In genomic region chr16:84593825-84594724, GRCh38 we compare ENCODE assay signal across 1 cellular context.
A peak's percentile ranks its signal among the peaks of the same experiment; 100 is the strongest.
TF ChIP-seq lines count a peak whose summit lies in the region.

No MANE protein-coding gene starts in this region.

TF ChIP-seq in K562, 482 proteins besides CTCF, POLR2A, EP300 and RAD21 (continued from another document and continues in another):
- no peak for TF ChIP-seq ZNF184 (CRISPR knock-in tag; IDR thresholded peaks at IDR 0.05)
- TF ChIP-seq ZNF324 (CRISPR knock-in tag; IDR thresholded peaks at IDR 0.05), result 0 out of 2 replicates have a peak, but pooled peaks have one; percentile 33
- peak; percentile 75 for TF ChIP-seq RBBP5 (IDR thresholded peaks at IDR 0.05; ENCODE audit: borderline replicate concordance, insufficient read depth, low read length, poor library complexity, severe bottlenecking)
- no peak; the same call in 1 of the 2 replicates for TF ChIP-seq TRIM28 (IDR thresholded peaks at IDR 0.05)
- TF ChIP-seq, protein P1, sequence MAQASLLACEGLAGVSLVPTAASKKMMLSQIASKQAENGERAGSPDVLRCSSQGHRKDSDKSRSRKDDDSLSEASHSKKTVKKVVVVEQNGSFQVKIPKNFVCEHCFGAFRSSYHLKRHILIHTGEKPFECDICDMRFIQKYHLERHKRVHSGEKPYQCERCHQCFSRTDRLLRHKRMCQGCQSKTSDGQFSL (CRISPR knock-in tag; IDR thresholded peaks at IDR 0.05), result peak; percentile 96
- TF ChIP-seq, protein P1 (tag; IDR thresholded peaks at IDR 0.05), result peak in 1 of 2 experiments; percentile 76; a peak in 1 of 4 replicates
- no peak for TF ChIP-seq POLR2H (tag; IDR thresholded peaks at IDR 0.05; ENCODE audit: low read depth)
- no peak for TF ChIP-seq TCF7L2 (IDR thresholded peaks at IDR 0.05; ENCODE audit: low read depth, low read length)
- TF ChIP-seq, protein P2, sequence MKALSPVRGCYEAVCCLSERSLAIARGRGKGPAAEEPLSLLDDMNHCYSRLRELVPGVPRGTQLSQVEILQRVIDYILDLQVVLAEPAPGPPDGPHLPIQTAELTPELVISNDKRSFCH (CRISPR knock-in tag; IDR thresholded peaks at IDR 0.05), result no peak
- TF ChIP-seq, protein P2 (tag; IDR thresholded peaks at IDR 0.05), result peak; percentile 93
- TF ChIP-seq RNF2 (IDR thresholded peaks at IDR 0.05), result peak; percentile 73; the same call in 1 of the 2 replicates
- no peak for TF ChIP-seq ESRRB (CRISPR knock-in tag; IDR thresholded peaks at IDR 0.05; ENCODE audit: borderline replicate concordance)
- no peak for TF ChIP-seq EHMT2 (IDR thresholded peaks at IDR 0.05)
- no peak for TF ChIP-seq SMAD3 (CRISPR knock-in tag; conservative IDR thresholded peaks at IDR 0.05)
- TF ChIP-seq TBP (optimal IDR thresholded peaks at IDR 0.05; ENCODE audit: low read depth, low read length), result peak; percentile 11
- no peak for TF ChIP-seq RHOXF2B (CRISPR knock-in tag; conservative IDR thresholded peaks at IDR 0.05)
- no peak for TF ChIP-seq FIP1L1 (IDR thresholded peaks at IDR 0.05; ENCODE audit: low read depth, low read length, poor library complexity, severe bottlenecking)
- TF ChIP-seq ZNF431 (CRISPR knock-in tag; IDR thresholded peaks at IDR 0.05), result 0 out of 2 replicates have a peak, but pooled peaks have one; percentile 58
- no peak for TF ChIP-seq CBX8 (IDR thresholded peaks at IDR 0.05; ENCODE audit: borderline replicate concordance, extremely low read depth, low read depth, low read length, poor library complexity, severe bottlenecking)
- no peak for TF ChIP-seq ZNF174 (CRISPR knock-in tag; IDR thresholded peaks at IDR 0.05)
- TF ChIP-seq ZFPM2 (CRISPR knock-in tag; IDR thresholded peaks at IDR 0.05), result no peak
- no peak for TF ChIP-seq SREBF2 (CRISPR knock-in tag; IDR thresholded peaks at IDR 0.05)
- TF ChIP-seq, protein P3, sequence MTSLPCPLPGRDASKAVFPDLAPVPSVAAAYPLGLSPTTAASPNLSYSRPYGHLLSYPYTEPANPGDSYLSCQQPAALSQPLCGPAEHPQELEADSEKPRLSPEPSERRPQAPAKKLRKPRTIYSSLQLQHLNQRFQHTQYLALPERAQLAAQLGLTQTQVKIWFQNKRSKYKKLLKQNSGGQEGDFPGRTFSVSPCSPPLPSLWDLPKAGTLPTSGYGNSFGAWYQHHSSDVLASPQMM (CRISPR knock-in tag; IDR thresholded peaks at IDR 0.05), result no peak
- peak; percentile 73 for TF ChIP-seq E2F8 (IDR thresholded peaks at IDR 0.05; ENCODE audit: low read depth, partially characterized antibody)
- no peak for TF ChIP-seq ZNF830 (CRISPR knock-in tag; IDR thresholded peaks at IDR 0.05)
- TF ChIP-seq ZNF24 (IDR thresholded peaks at IDR 0.05), result peak; percentile 59; the same call in 1 of the 2 replicates
- TF ChIP-seq SRSF7 (optimal IDR thresholded peaks at IDR 0.05; ENCODE audit: low read depth, low read length), result no peak
- TF ChIP-seq NFE2 (IDR thresholded peaks at IDR 0.05; ENCODE audit: low read depth), result peak; percentile 68
- peak in 1 of 2 experiments; percentile 90; a peak in 2 of 4 replicates for TF ChIP-seq ARNT (IDR thresholded peaks at IDR 0.05)
- TF ChIP-seq MCM2 (IDR thresholded peaks at IDR 0.05; ENCODE audit: low read depth), result no peak
- TF ChIP-seq E2F5 (CRISPR knock-in tag; IDR thresholded peaks at IDR 0.05), result no peak
- peak; percentile 98 for TF ChIP-seq RFX1 (IDR thresholded peaks at IDR 0.05)
- TF ChIP-seq, protein P4, sequence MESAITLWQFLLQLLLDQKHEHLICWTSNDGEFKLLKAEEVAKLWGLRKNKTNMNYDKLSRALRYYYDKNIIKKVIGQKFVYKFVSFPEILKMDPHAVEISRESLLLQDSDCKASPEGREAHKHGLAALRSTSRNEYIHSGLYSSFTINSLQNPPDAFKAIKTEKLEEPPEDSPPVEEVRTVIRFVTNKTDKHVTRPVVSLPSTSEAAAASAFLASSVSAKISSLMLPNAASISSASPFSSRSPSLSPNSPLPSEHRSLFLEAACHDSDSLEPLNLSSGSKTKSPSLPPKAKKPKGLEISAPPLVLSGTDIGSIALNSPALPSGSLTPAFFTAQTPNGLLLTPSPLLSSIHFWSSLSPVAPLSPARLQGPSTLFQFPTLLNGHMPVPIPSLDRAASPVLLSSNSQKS (CRISPR knock-in tag; IDR thresholded peaks at IDR 0.05), result no peak
- TF ChIP-seq, protein P5, sequence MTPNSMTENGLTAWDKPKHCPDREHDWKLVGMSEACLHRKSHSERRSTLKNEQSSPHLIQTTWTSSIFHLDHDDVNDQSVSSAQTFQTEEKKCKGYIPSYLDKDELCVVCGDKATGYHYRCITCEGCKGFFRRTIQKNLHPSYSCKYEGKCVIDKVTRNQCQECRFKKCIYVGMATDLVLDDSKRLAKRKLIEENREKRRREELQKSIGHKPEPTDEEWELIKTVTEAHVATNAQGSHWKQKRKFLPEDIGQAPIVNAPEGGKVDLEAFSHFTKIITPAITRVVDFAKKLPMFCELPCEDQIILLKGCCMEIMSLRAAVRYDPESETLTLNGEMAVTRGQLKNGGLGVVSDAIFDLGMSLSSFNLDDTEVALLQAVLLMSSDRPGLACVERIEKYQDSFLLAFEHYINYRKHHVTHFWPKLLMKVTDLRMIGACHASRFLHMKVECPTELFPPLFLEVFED (CRISPR knock-in tag; conservative IDR thresholded peaks at IDR 0.05), result no peak; the same call in 1 of the 2 replicates
- peak; percentile 74 for TF ChIP-seq NCOR1 (IDR thresholded peaks at IDR 0.05)
- no peak for TF ChIP-seq MEF2A (IDR thresholded peaks at IDR 0.05; ENCODE audit: control insufficient read depth, low read depth, low read length)
- no peak for TF ChIP-seq BRF1 (IDR thresholded peaks at IDR 0.05; ENCODE audit: borderline replicate concordance, extremely low read depth, insufficient read length)
- 0 out of 2 replicates have a peak, but pooled peaks have one; percentile 28 for TF ChIP-seq PTBP1 (IDR thresholded peaks at IDR 0.05; ENCODE audit: low read depth, low read length)
- TF ChIP-seq POLR2AphosphoS2 (IDR thresholded peaks at IDR 0.05; ENCODE audit: low read length), result no peak
- TF ChIP-seq NFRKB (IDR thresholded peaks at IDR 0.05; ENCODE audit: low read depth), result peak; percentile 67; the same call in 1 of the 2 replicates
- no peak for TF ChIP-seq RBM17 (IDR thresholded peaks at IDR 0.05; ENCODE audit: borderline replicate concordance, low read depth, low read length)
- no peak for TF ChIP-seq NFIX (CRISPR knock-in tag; IDR thresholded peaks at IDR 0.05; ENCODE audit: low read depth)
- no peak; the same call in 1 of the 2 replicates for TF ChIP-seq ELF1 (tag; IDR thresholded peaks at IDR 0.05)
- no peak for TF ChIP-seq PHF20 (IDR thresholded peaks at IDR 0.05; ENCODE audit: partially characterized antibody)
- peak; percentile 35 for TF ChIP-seq EGR1 (conservative IDR thresholded peaks at IDR 0.05)
- no peak; the same call in 1 of the 2 replicates for TF ChIP-seq NCOA1 (IDR thresholded peaks at IDR 0.05; ENCODE audit: low read depth)
- TF ChIP-seq HMBOX1 (IDR thresholded peaks at IDR 0.05), result no peak
- no peak; the same call in 1 of the 2 replicates for TF ChIP-seq KAT7 (CRISPR knock-in tag; IDR thresholded peaks at IDR 0.05; ENCODE audit: borderline replicate concordance)
- TF ChIP-seq, protein P6, sequence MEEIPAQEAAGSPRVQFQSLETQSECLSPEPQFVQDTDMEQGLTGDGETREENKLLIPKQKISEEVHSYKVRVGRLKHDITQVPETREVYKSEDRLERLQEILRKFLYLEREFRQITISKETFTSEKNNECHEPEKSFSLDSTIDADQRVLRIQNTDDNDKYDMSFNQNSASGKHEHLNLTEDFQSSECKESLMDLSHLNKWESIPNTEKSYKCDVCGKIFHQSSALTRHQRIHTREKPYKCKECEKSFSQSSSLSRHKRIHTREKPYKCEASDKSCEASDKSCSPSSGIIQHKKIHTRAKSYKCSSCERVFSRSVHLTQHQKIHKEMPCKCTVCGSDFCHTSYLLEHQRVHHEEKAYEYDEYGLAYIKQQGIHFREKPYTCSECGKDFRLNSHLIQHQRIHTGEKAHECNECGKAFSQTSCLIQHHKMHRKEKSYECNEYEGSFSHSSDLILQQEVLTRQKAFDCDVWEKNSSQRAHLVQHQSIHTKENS (CRISPR knock-in tag; IDR thresholded peaks at IDR 0.05), result no peak
- TF ChIP-seq XRCC5 (IDR thresholded peaks at IDR 0.05; ENCODE audit: low read depth, low read length), result peak; percentile 88; the same call in 1 of the 2 replicates
- no peak for TF ChIP-seq POLR2B (IDR thresholded peaks at IDR 0.05; ENCODE audit: low read depth, partially characterized antibody)
- peak; percentile 99 for TF ChIP-seq CTBP1 (IDR thresholded peaks at IDR 0.05; ENCODE audit: borderline replicate concordance)
- TF ChIP-seq TAF9B (IDR thresholded peaks at IDR 0.05; ENCODE audit: partially characterized antibody), result peak; percentile 74
- TF ChIP-seq WHSC1 (IDR thresholded peaks at IDR 0.05; ENCODE audit: low read length), result no peak
- TF ChIP-seq MBD1 (CRISPR knock-in tag; IDR thresholded peaks at IDR 0.05), result no peak
- no peak for TF ChIP-seq PATZ1 (CRISPR knock-in tag; IDR thresholded peaks at IDR 0.05; ENCODE audit: borderline replicate concordance)
- TF ChIP-seq NCOA2 (IDR thresholded peaks at IDR 0.05; ENCODE audit: partially characterized antibody in 2 of 2), result no peak
- TF ChIP-seq PTRF (tag; IDR thresholded peaks at IDR 0.05), result no peak
